1 cellular context compared by ENCODE assay signal in the genomic region with DNA sequence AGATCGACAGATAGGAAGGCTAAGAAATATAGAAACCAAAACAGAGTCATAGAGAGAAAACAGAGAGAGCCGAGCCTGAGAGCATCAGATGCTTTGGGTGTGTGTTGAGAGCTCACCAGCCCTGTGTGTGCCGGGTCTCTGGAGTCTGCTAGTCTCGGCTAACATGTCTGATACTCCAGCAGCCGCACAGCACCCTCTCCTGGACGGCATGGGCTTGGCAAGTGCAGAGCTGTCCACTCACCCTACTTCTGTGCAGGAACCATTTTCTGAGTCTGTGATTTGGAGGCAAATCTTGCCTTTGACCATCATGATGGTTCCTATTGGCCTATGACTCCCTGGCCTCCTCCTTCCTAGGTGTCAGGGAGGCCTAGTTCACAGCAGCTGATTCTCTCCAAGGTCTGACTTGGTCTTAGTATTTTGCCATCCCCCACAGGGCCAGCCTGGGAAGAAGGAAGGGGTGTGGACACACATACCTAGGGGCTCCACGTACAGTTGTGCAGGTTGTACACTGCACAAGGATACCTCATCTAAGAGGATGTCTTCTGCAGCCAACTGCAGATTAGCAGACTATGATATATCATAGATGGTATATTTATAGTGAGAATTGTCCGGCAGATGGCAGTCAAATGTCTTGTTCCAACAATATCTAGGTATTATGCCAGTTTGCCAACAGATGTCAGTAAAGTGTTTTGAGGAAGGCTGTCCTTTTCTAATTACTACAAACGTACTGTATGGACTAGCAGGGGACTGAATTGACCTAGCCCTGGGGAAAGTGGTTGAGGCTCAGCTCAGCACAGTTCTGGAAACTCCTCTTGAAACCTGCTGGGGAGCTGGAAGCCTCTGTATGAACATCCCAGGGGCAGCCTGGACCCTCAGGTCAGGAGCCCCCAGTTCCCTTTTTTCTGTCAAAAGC.
TF ChIP-seq lines count a peak whose summit lies in the region.

No MANE protein-coding gene starts in this region.

TF ChIP-seq in HepG2, 621 proteins besides CTCF, POLR2A, EP300 and RAD21 (continued from another document and continues in another):
- TF ChIP-seq HOMEZ (CRISPR knock-in tag; IDR thresholded peaks at IDR 0.05; ENCODE audit: low read depth) (no peak), THYN1 (CRISPR knock-in tag; IDR thresholded peaks at IDR 0.05; ENCODE audit: borderline replicate concordance, low read depth) (no peak), ZNF678 (CRISPR knock-in tag; IDR thresholded peaks at IDR 0.05) (no peak), HMG20B (CRISPR knock-in tag; conservative IDR thresholded peaks at IDR 0.05) (no peak), SKI (IDR thresholded peaks at IDR 0.05; ENCODE audit: partially characterized antibody) (no peak), ZNF589 (CRISPR knock-in tag; conservative IDR thresholded peaks at IDR 0.05) (no peak), TCF12 (IDR thresholded peaks at IDR 0.05) (no peak), TCF12 (CRISPR knock-in tag; IDR thresholded peaks at IDR 0.05) (no peak), NFYC (CRISPR knock-in tag; IDR thresholded peaks at IDR 0.05) (peak; percentile 21; the same call in 1 of the 2 replicates), ZNF460 (CRISPR knock-in tag; IDR thresholded peaks at IDR 0.05; ENCODE audit: borderline replicate concordance) (no peak), BHLHE40 (IDR thresholded peaks at IDR 0.05; ENCODE audit: low read length) (peak; percentile 21; the same call in 1 of the 2 replicates), ETV6 (CRISPR knock-in tag; conservative IDR thresholded peaks at IDR 0.05) (no peak), ZFAT (CRISPR knock-in tag; conservative IDR thresholded peaks at IDR 0.05) (no peak), ZNF674 (CRISPR knock-in tag; IDR thresholded peaks at IDR 0.05; ENCODE audit: low read depth) (no peak), SCMH1 (CRISPR knock-in tag; IDR thresholded peaks at IDR 0.05; ENCODE audit: borderline replicate concordance) (no peak), GATAD1 (CRISPR knock-in tag; IDR thresholded peaks at IDR 0.05) (peak; percentile 12; the same call in 1 of the 2 replicates), ZNF629 (CRISPR knock-in tag; conservative IDR thresholded peaks at IDR 0.05) (no peak), ZSCAN22 (CRISPR knock-in tag; IDR thresholded peaks at IDR 0.05) (no peak), ZNF790 (CRISPR knock-in tag; IDR thresholded peaks at IDR 0.05; ENCODE audit: borderline replicate concordance) (no peak), POGZ (CRISPR knock-in tag; IDR thresholded peaks at IDR 0.05) (no peak), MAF1 (CRISPR knock-in tag; IDR thresholded peaks at IDR 0.05; ENCODE audit: borderline replicate concordance) (no peak), PAF1 (CRISPR knock-in tag; IDR thresholded peaks at IDR 0.05) (no peak), NR3C1 (CRISPR knock-in tag; IDR thresholded peaks at IDR 0.05) (no peak), ZNF230 (CRISPR knock-in tag; IDR thresholded peaks at IDR 0.05) (peak; percentile 65; the same call in 1 of the 2 replicates)
- TF ChIP-seq, protein P1, sequence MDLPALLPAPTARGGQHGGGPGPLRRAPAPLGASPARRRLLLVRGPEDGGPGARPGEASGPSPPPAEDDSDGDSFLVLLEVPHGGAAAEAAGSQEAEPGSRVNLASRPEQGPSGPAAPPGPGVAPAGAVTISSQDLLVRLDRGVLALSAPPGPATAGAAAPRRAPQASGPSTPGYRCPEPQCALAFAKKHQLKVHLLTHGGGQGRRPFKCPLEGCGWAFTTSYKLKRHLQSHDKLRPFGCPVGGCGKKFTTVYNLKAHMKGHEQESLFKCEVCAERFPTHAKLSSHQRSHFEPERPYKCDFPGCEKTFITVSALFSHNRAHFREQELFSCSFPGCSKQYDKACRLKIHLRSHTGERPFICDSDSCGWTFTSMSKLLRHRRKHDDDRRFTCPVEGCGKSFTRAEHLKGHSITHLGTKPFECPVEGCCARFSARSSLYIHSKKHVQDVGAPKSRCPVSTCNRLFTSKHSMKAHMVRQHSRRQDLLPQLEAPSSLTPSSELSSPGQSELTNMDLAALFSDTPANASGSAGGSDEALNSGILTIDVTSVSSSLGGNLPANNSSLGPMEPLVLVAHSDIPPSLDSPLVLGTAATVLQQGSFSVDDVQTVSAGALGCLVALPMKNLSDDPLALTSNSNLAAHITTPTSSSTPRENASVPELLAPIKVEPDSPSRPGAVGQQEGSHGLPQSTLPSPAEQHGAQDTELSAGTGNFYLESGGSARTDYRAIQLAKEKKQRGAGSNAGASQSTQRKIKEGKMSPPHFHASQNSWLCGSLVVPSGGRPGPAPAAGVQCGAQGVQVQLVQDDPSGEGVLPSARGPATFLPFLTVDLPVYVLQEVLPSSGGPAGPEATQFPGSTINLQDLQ (CRISPR knock-in tag; IDR thresholded peaks at IDR 0.05), result no peak
- TF ChIP-seq, protein P2, sequence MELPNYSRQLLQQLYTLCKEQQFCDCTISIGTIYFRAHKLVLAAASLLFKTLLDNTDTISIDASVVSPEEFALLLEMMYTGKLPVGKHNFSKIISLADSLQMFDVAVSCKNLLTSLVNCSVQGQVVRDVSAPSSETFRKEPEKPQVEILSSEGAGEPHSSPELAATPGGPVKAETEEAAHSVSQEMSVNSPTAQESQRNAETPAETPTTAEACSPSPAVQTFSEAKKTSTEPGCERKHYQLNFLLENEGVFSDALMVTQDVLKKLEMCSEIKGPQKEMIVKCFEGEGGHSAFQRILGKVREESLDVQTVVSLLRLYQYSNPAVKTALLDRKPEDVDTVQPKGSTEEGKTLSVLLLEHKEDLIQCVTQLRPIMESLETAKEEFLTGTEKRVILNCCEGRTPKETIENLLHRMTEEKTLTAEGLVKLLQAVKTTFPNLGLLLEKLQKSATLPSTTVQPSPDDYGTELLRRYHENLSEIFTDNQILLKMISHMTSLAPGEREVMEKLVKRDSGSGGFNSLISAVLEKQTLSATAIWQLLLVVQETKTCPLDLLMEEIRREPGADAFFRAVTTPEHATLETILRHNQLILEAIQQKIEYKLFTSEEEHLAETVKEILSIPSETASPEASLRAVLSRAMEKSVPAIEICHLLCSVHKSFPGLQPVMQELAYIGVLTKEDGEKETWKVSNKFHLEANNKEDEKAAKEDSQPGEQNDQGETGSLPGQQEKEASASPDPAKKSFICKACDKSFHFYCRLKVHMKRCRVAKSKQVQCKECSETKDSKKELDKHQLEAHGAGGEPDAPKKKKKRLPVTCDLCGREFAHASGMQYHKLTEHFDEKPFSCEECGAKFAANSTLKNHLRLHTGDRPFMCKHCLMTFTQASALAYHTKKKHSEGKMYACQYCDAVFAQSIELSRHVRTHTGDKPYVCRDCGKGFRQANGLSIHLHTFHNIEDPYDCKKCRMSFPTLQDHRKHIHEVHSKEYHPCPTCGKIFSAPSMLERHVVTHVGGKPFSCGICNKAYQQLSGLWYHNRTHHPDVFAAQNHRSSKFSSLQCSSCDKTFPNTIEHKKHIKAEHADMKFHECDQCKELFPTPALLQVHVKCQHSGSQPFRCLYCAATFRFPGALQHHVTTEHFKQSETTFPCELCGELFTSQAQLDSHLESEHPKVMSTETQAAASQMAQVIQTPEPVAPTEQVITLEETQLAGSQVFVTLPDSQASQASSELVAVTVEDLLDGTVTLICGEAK (IDR thresholded peaks at IDR 0.05), result no peak
- TF ChIP-seq, protein P2 (CRISPR knock-in tag; IDR thresholded peaks at IDR 0.05), result no peak
- TF ChIP-seq, protein P3, sequence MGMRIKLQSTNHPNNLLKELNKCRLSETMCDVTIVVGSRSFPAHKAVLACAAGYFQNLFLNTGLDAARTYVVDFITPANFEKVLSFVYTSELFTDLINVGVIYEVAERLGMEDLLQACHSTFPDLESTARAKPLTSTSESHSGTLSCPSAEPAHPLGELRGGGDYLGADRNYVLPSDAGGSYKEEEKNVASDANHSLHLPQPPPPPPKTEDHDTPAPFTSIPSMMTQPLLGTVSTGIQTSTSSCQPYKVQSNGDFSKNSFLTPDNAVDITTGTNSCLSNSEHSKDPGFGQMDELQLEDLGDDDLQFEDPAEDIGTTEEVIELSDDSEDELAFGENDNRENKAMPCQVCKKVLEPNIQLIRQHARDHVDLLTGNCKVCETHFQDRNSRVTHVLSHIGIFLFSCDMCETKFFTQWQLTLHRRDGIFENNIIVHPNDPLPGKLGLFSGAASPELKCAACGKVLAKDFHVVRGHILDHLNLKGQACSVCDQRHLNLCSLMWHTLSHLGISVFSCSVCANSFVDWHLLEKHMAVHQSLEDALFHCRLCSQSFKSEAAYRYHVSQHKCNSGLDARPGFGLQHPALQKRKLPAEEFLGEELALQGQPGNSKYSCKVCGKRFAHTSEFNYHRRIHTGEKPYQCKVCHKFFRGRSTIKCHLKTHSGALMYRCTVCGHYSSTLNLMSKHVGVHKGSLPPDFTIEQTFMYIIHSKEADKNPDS (CRISPR knock-in tag; IDR thresholded peaks at IDR 0.05), result no peak
- TF ChIP-seq, protein P4, sequence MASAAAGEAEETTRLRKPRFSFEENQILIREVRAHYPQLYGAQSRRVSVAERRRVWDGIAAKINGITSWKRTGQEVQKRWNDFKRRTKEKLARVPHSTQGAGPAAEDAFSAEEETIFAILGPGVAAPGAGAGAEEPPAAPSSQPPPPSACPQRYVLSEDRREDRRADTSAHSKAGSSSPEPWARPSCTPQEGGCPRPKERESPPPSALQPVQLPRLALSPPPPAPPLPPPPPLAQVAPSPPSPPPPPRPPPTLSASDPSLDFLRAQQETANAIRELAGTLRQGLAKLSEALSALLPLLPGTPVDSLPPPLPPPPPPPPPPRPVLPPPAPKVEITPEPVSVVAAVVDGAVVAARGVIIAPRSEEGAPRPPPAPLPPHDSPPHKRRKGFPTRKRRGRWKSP (CRISPR knock-in tag; IDR thresholded peaks at IDR 0.05), result no peak
